In the genomic region with DNA sequence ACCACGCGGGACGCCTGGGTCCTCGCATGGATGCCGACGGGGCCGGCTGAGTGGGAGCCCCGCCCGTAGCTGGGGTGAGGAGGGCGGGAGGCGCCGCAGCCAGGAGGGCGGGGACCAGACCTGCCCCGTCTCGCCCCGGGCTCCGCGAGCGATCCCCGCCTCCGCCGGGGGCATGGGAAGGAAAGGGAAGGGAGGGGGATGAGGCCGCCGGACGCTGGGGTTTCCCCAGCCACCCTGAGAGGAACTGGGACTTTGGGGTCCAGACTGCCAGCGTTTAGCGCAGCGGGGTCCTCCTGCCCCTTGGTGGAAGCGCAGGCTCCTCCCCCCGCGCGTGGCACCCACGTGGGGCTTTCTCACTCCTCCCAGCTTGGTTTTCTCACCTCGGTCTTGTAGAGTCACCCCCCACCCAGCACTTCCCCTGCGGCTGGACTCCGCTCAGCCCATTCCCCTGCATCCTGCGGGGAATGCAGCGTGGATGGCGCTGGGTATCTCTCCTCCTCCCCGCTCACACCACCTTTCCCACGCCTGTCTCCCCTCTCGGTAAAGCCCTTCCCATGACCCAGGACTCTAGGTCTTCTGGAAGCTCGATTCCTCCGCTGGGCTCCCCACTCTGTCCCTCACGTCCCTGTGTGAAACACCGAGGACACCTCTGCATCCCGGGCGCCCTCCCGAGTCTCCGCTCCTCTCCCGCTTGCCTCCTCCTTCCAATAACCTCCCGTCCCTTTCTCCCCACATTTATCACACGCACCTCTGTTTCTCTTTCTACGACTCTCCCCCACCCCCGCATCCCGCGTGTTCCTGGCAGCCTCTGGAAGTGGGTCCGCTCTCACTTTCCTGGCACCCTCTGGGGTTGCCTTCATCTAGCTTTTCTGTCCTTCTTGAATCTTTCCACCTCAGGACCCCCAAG, we compare ENCODE assay signal across 8 cellular contexts. TPM values are rescaled to one million over a fixed set of nuclear protein-coding genes. Genes with fewer than 3 reads are reported as not detected.
DNase-seq lines count a peak whose midpoint lies in the region; ATAC-seq, FAIRE-seq and TF ChIP-seq lines count a peak whose summit lies in the region.

No MANE protein-coding gene starts in this region.

- no peak for TF ChIP-seq EP300 in GM12878 (IDR thresholded peaks at IDR 0.05; ENCODE audit: borderline replicate concordance in 1 of 2, control insufficient read depth in 1 of 2, low read depth in 2 of 2, low read length in 2 of 2)

- peak; percentile 76 for ATAC-seq in GM12878

- BruUV-seq in GM12878 (replicated peaks; lab: Mats Ljungman, UMichigan): TSS peak; percentile 70

- intact Hi-C loops in GM12878 (cut with micrococcal nuclease; ENCODE audit: unreplicated experiment): loop anchor here (1.0 to 5.0 kb wide), 6 partner anchors 25 to 186 kb away; a partner anchor contains a TSS

- peaks cover 57% of the 10 kb centered on the region for H3K79me2 ChIP-seq in GM12878 (ENCODE audit: control insufficient read depth, insufficient read depth, low read length)

- H3K27ac ChIP-seq in AG04450 (ENCODE audit: low read depth, low read length): peak overlapping the region; percentile 21
- H3K27ac ChIP-seq in GM12878 (ENCODE audit: control insufficient read depth, insufficient read depth): peak overlapping the region; percentile 84

- 0 out of 2 replicates have a peak, but pooled peaks cover 2% of the 10 kb centered on the region for H4K20me1 ChIP-seq in GM12878 (ENCODE audit: control insufficient read depth, insufficient read depth)

- in situ Hi-C loops in GM18951 (cut with MboI; ENCODE audit: low sequenced_read_pairs, unreplicated experiment) (no loop called here), GM12878 (cut with MboI) (no loop called here)

- H3K4me3 ChIP-seq in AG04450 (ENCODE audit: low read depth, low read length) (peak overlapping the region; percentile 91), GM12878 (peak overlapping the region; percentile 89)

- SMC1A ChIA-PET in GM12878 (lab: Charles Lee; ENCODE audit: uncharacterized antibody, unreplicated experiment): interaction anchor here (0.7 to 3.1 kb wide), 10 partner anchors 9 to 88 kb away, joined by 3 to 14 read pairs (median 4); a partner anchor contains a TSS

- H3K27me3 ChIP-seq in AG04450 (ENCODE audit: control insufficient read depth, insufficient read depth, low read length) (no peaks in the 10 kb centered on the region), GM12878 (replicated peaks in 1 of 2; ENCODE audit: control insufficient read depth in 2 of 2, insufficient read depth in 2 of 2, low read length in 1 of 2) (no peaks in the 10 kb centered on the region)

- no peak for TF ChIP-seq RAD21 in GM12878 (IDR thresholded peaks at IDR 0.05; ENCODE audit: insufficient read depth, low read depth, low read length)

- H2AFZ ChIP-seq in GM12878 (ENCODE audit: control insufficient read depth, low read depth, low read length): no peak overlapping the region

- peaks cover 3 to 4% of the 10 kb centered on the region in 2 experiments; a peak in 3 of 4 replicates for H3K36me3 ChIP-seq in GM12878 (ENCODE audit: control insufficient read depth in 2 of 2, insufficient read depth in 2 of 2, low read length in 1 of 2)

- no peak for TF ChIP-seq CTCF in AG04450 (IDR thresholded peaks at IDR 0.05; ENCODE audit: low read depth, low read length)
- no peak for TF ChIP-seq CTCF in GM12878 (IDR thresholded peaks at IDR 0.05 in 2 of 3, conservative IDR thresholded peaks at IDR 0.05 in 1 of 3; ENCODE audit: control insufficient read depth in 2 of 3, extremely low read depth in 1 of 3, insufficient read depth in 1 of 3, low read depth in 3 of 3, low read length in 3 of 3)

- peak overlapping the region; percentile 87 for H3K9ac ChIP-seq in GM12878 (ENCODE audit: control insufficient read depth, insufficient read depth, low read length)

- POLR2A ChIA-PET in AG04450 (lab: Yijun Ruan, JAX) (interaction anchor here (0.6 to 3.0 kb wide), 7 partner anchors 14 to 53 kb away, joined by 3 to 43 read pairs (median 4); a partner anchor contains a TSS), GM12878 (lab: Charles Lee) (interaction anchor here (0.6 to 3.2 kb wide), 20 partner anchors 10 to 774 kb away, joined by 3 to 46 read pairs (median 4); a partner anchor contains a TSS)

- CTCF ChIA-PET in AG04450 (lab: Charles Lee): interaction anchor here (0.5 to 2.8 kb wide), 7 partner anchors 9 to 61 kb away, joined by 3 to 16 read pairs (median 4); a partner anchor contains a TSS
- CTCF ChIA-PET in GM12878 (lab: Yijun Ruan, JAX): interaction anchor here (0.7 to 6.4 kb wide), 14 partner anchors 13 to 574 kb away, joined by 3 to 91 read pairs (median 4); a partner anchor contains a TSS

- TF ChIP-seq POLR2A in GM18951 (IDR thresholded peaks at IDR 0.05; ENCODE audit: extremely low read depth, insufficient read depth, insufficient read length) (peak; percentile 74), GM12878 (IDR thresholded peaks at IDR 0.05; ENCODE audit: low read depth, low read length) (peak; percentile 69)

- RAD21 ChIA-PET in GM12878 (lab: Charles Lee; ENCODE audit: unreplicated experiment): interaction anchor here (0.7 to 3.4 kb wide), 15 partner anchors 13 to 147 kb away, joined by 3 to 41 read pairs (median 5); a partner anchor contains a TSS

- H3K9me3 ChIP-seq in AG04450 (ENCODE audit: control insufficient read depth, insufficient read depth, low read length): no peaks in the 10 kb centered on the region; the same call in 1 of the 2 replicates
- H3K9me3 ChIP-seq in GM12878 (replicated peaks; ENCODE audit: control insufficient read depth, insufficient read depth, low read length): no peaks in the 10 kb centered on the region

- peak; percentile 52 for FAIRE-seq in GM12878 (lab: Jason Lieb, UNC)

- H3K4me2 ChIP-seq in GM12878 (ENCODE audit: control insufficient read depth, insufficient read depth): peak overlapping the region; percentile 78

- DNase-seq in AG04450 (ENCODE audit: low read depth, low spot score): no peak
- peak; percentile 39 for DNase-seq in HPDE6-E6E7 (ENCODE audit: extremely low spot score)
- DNase-seq in UCSD-AML1 (lab: John Stamatoyannopoulos, UW; ENCODE audit: unreplicated experiment): peak; percentile 93
- no peak for DNase-seq in GM12878 (ENCODE audit: low read depth, low spot score)
- DNase-seq in iris pigment epithelial cell (ENCODE audit: low read depth): peak; percentile 65
- DNase-seq in stimulated activated CD4-positive, alpha-beta T cell treated with anti-CD3 and anti-CD28 coated beads, Interleukin-15, amount 100 ng/mL, for 24 hours: peak; percentile 89
- DNase-seq in NCI-H1694 (lab: John Stamatoyannopoulos, UW): no peak

- WGBS in GM12878 (ENCODE audit: insufficient coverage, insufficient replicate concordance, low lambda C conversion rate, missing lambda C conversion rate): under 1% methylated on average over 46 of the region's 58 CpGs

- peaks cover 16% of the 10 kb centered on the region for H3K4me1 ChIP-seq in GM12878 (ENCODE audit: control insufficient read depth, insufficient read depth, low read length)

RNA-seq across cellular contexts. Expression of a gene that starts 2.1 kb away (rescaled TPM):
- polyA plus RNA-seq in AG04450 (2011; rRNA removed) (4.9 and 11.2 TPM in 2 replicates), GM12878 (2011; rRNA removed) (3.6 and 5.9 TPM in 2 replicates), GM12878 (2014; fragmentation: Illumina TruSeq; extraction: Trizol) (10.0 and 24.3 TPM in 2 replicates), GM12878 (2014; fragmentation: Nextera tagmentation; extraction: Ambion mirVana) (under 1 TPM; 0.23 to 0.37 TPM), GM12878 (2014; rRNA removed) (33.3 and 48.2 TPM in 2 replicates), GM12878 (2016; fragmentation: Nextera tagmentation; extraction: Ambion mirVana) (1 to 10 TPM; 7.1 to 7.5 TPM)
- 22.8 and 28.9 TPM in 2 replicates for polyA minus RNA-seq in AG04450 (2011; rRNA and poly(A)+ RNA removed)
- total RNA-seq in GM12878 (2013; cell fraction: nucleolus; rRNA removed): 51.1 and 51.2 TPM in 2 replicates
- total RNA-seq in GM12878 (2014; rRNA removed) (10.4 and 14.5 TPM in 2 replicates), GM12878 (2014; rRNA removed; fragmentation: Illumina TruSeq; extraction: Trizol) (14.2 and 14.4 TPM in 2 replicates), GM12878 (2021) (117 and 120 TPM in 2 replicates)
- polyA plus RNA-seq in GM12878 (2011; ENCODE audit: low read depth): 36.8 TPM
- polyA plus RNA-seq in GM12878 (2011; cell fraction: cytosol; rRNA removed): 17.2 and 17.9 TPM in 2 replicates
- polyA plus RNA-seq in GM12878 (2011; cell fraction: nucleus; rRNA removed): 29.4 and 38.3 TPM in 2 replicates
- 75.0 and 80.1 TPM in 2 replicates for polyA plus RNA-seq in GM12878 (2012)
- 13.9 and 21.5 TPM in 2 replicates for polyA minus RNA-seq in GM12878 (2011; rRNA and poly(A)+ RNA removed)
- polyA minus RNA-seq in GM12878 (2011; cell fraction: cytosol; rRNA and poly(A)+ RNA removed): 36.7 and 56.1 TPM in 2 replicates
- polyA minus RNA-seq in GM12878 (2011; cell fraction: nucleus; rRNA and poly(A)+ RNA removed): 11.5 and 21.3 TPM in 2 replicates

RNA-seq across cellular contexts. Expression of a gene that starts 12.4 kb away (rescaled TPM):
- polyA plus RNA-seq in AG04450 (2011; rRNA removed) (3.9 and 5.1 TPM in 2 replicates), GM12878 (2011; rRNA removed) (3.7 and 8.3 TPM in 2 replicates), GM12878 (2014; fragmentation: Illumina TruSeq; extraction: Trizol) (0.25 and 2.4 TPM in 2 replicates), GM12878 (2014; fragmentation: Nextera tagmentation; extraction: Ambion mirVana) (1 to 10 TPM; 2.5 to 5.0 TPM), GM12878 (2014; rRNA removed) (5.5 and 6.3 TPM in 2 replicates), GM12878 (2016; fragmentation: Nextera tagmentation; extraction: Ambion mirVana) (10 to 100 TPM; 10.8 to 12.4 TPM)
- polyA minus RNA-seq in AG04450 (2011; rRNA and poly(A)+ RNA removed): 1.3 and 1.7 TPM in 2 replicates
- 1.0 and 1.8 TPM in 2 replicates for total RNA-seq in GM12878 (2013; cell fraction: nucleolus; rRNA removed)
- total RNA-seq in GM12878 (2014; rRNA removed) (4.6 and 6.0 TPM in 2 replicates), GM12878 (2014; rRNA removed; fragmentation: Illumina TruSeq; extraction: Trizol) (2.3 and 3.3 TPM in 2 replicates), GM12878 (2021) (5.0 and 5.5 TPM in 2 replicates)
- polyA plus RNA-seq in GM12878 (2011; ENCODE audit: low read depth): 4.6 TPM
- 10.3 and 13.3 TPM in 2 replicates for polyA plus RNA-seq in GM12878 (2011; cell fraction: cytosol; rRNA removed)
- polyA plus RNA-seq in GM12878 (2011; cell fraction: nucleus; rRNA removed): 8.9 and 9.8 TPM in 2 replicates
- polyA plus RNA-seq in GM12878 (2012): 5.4 and 8.6 TPM in 2 replicates
- 3.1 and 4.7 TPM in 2 replicates for polyA minus RNA-seq in GM12878 (2011; rRNA and poly(A)+ RNA removed)
- 1.9 and 3.6 TPM in 2 replicates for polyA minus RNA-seq in GM12878 (2011; cell fraction: cytosol; rRNA and poly(A)+ RNA removed)
- 1.9 and 2.4 TPM in 2 replicates for polyA minus RNA-seq in GM12878 (2011; cell fraction: nucleus; rRNA and poly(A)+ RNA removed)

RNA-seq across cellular contexts. Expression of a gene that starts 24.7 kb away (rescaled TPM):
- 5.2 and 6.3 TPM in 2 replicates for polyA plus RNA-seq in AG04450 (2011; rRNA removed)
- polyA minus RNA-seq in AG04450 (2011; rRNA and poly(A)+ RNA removed): 8.4 and 17.7 TPM in 2 replicates
- total RNA-seq in GM12878 (2013; cell fraction: nucleolus; rRNA removed): 9.0 and 12.0 TPM in 2 replicates
- 3.2 and 4.4 TPM in 2 replicates for total RNA-seq in GM12878 (2014; rRNA removed)
- total RNA-seq in GM12878 (2014; rRNA removed; fragmentation: Illumina TruSeq; extraction: Trizol): 2.1 and 3.0 TPM in 2 replicates
- 1.8 and 3.1 TPM in 2 replicates for total RNA-seq in GM12878 (2021)
- 3.1 TPM for polyA plus RNA-seq in GM12878 (2011; ENCODE audit: low read depth)
- polyA plus RNA-seq in GM12878 (2011; rRNA removed): 1.6 and 2.9 TPM in 2 replicates
- polyA plus RNA-seq in GM12878 (2011; cell fraction: cytosol; rRNA removed): 4.0 and 5.1 TPM in 2 replicates
- 14.4 and 16.6 TPM in 2 replicates for polyA plus RNA-seq in GM12878 (2011; cell fraction: nucleus; rRNA removed)
- polyA plus RNA-seq in GM12878 (2012): 7.3 and 7.5 TPM in 2 replicates
- polyA plus RNA-seq in GM12878 (2014; fragmentation: Illumina TruSeq; extraction: Trizol): 1.6 and 2.5 TPM in 2 replicates
- 1 to 10 TPM; 1.6 to 2.1 TPM for polyA plus RNA-seq in GM12878 (2014; fragmentation: Nextera tagmentation; extraction: Ambion mirVana)
- polyA plus RNA-seq in GM12878 (2014; rRNA removed): 5.2 and 5.5 TPM in 2 replicates
- polyA plus RNA-seq in GM12878 (2016; fragmentation: Nextera tagmentation; extraction: Ambion mirVana): 1 to 10 TPM; 1.5 to 1.9 TPM
- 5.2 and 5.3 TPM in 2 replicates for polyA minus RNA-seq in GM12878 (2011; rRNA and poly(A)+ RNA removed)
- polyA minus RNA-seq in GM12878 (2011; cell fraction: cytosol; rRNA and poly(A)+ RNA removed): 2.3 and 3.4 TPM in 2 replicates
- 4.7 and 7.5 TPM in 2 replicates for polyA minus RNA-seq in GM12878 (2011; cell fraction: nucleus; rRNA and poly(A)+ RNA removed)

RNA-seq across cellular contexts. Expression of a gene that starts 41.6 kb away (rescaled TPM):
- polyA plus RNA-seq in AG04450 (2011; rRNA removed) (8.5 and 9.3 TPM in 2 replicates), GM12878 (2011; rRNA removed) (4.3 and 9.2 TPM in 2 replicates), GM12878 (2014; fragmentation: Illumina TruSeq; extraction: Trizol) (11.0 and 19.4 TPM in 2 replicates), GM12878 (2014; fragmentation: Nextera tagmentation; extraction: Ambion mirVana) (1 to 10 TPM; 1.8 to 2.4 TPM), GM12878 (2014; rRNA removed) (24.4 and 28.1 TPM in 2 replicates), GM12878 (2016; fragmentation: Nextera tagmentation; extraction: Ambion mirVana) (10 to 100 TPM; 27.3 to 29.5 TPM)
- 14.0 and 15.8 TPM in 2 replicates for polyA minus RNA-seq in AG04450 (2011; rRNA and poly(A)+ RNA removed)
- 17.5 and 19.3 TPM in 2 replicates for total RNA-seq in GM12878 (2013; cell fraction: nucleolus; rRNA removed)
- total RNA-seq in GM12878 (2014; rRNA removed) (14.4 and 18.3 TPM in 2 replicates), GM12878 (2014; rRNA removed; fragmentation: Illumina TruSeq; extraction: Trizol) (7.0 and 8.8 TPM in 2 replicates), GM12878 (2021) (32.9 and 34.1 TPM in 2 replicates)
- 8.9 TPM for polyA plus RNA-seq in GM12878 (2011; ENCODE audit: low read depth)
- polyA plus RNA-seq in GM12878 (2011; cell fraction: cytosol; rRNA removed): 11.4 and 12.1 TPM in 2 replicates
- polyA plus RNA-seq in GM12878 (2011; cell fraction: nucleus; rRNA removed): 9.0 and 12.7 TPM in 2 replicates
- polyA plus RNA-seq in GM12878 (2012): 17.3 and 22.2 TPM in 2 replicates
- 6.9 and 14.5 TPM in 2 replicates for polyA minus RNA-seq in GM12878 (2011; rRNA and poly(A)+ RNA removed)
- 6.1 and 8.8 TPM in 2 replicates for polyA minus RNA-seq in GM12878 (2011; cell fraction: cytosol; rRNA and poly(A)+ RNA removed)
- 5.0 and 12.9 TPM in 2 replicates for polyA minus RNA-seq in GM12878 (2011; cell fraction: nucleus; rRNA and poly(A)+ RNA removed)

RNA-seq across cellular contexts. Expression of a gene that starts 45.6 kb away (rescaled TPM):
- polyA plus RNA-seq in AG04450 (2011; rRNA removed) (7.8 and 11.7 TPM in 2 replicates), GM12878 (2011; rRNA removed) (26.0 and 61.0 TPM in 2 replicates), GM12878 (2014; fragmentation: Illumina TruSeq; extraction: Trizol) (2.5 and 15.8 TPM in 2 replicates), GM12878 (2014; fragmentation: Nextera tagmentation; extraction: Ambion mirVana) (10 to 100 TPM; 20.6 to 25.3 TPM), GM12878 (2014; rRNA removed) (74.2 and 88.9 TPM in 2 replicates), GM12878 (2016; fragmentation: Nextera tagmentation; extraction: Ambion mirVana) (100 to 1,000 TPM; 116 to 123 TPM)
- polyA minus RNA-seq in AG04450 (2011; rRNA and poly(A)+ RNA removed): 2.3 and 3.8 TPM in 2 replicates
- 18.8 and 27.0 TPM in 2 replicates for total RNA-seq in GM12878 (2013; cell fraction: nucleolus; rRNA removed)
- total RNA-seq in GM12878 (2014; rRNA removed) (38.8 and 44.3 TPM in 2 replicates), GM12878 (2014; rRNA removed; fragmentation: Illumina TruSeq; extraction: Trizol) (28.1 and 30.7 TPM in 2 replicates), GM12878 (2021) (57.8 and 62.7 TPM in 2 replicates)
- 21.5 TPM for polyA plus RNA-seq in GM12878 (2011; ENCODE audit: low read depth)
- polyA plus RNA-seq in GM12878 (2011; cell fraction: cytosol; rRNA removed): 87.8 and 129 TPM in 2 replicates
- 70.8 and 78.6 TPM in 2 replicates for polyA plus RNA-seq in GM12878 (2011; cell fraction: nucleus; rRNA removed)
- 48.6 and 84.3 TPM in 2 replicates for polyA plus RNA-seq in GM12878 (2012)
- 14.6 and 32.7 TPM in 2 replicates for polyA minus RNA-seq in GM12878 (2011; rRNA and poly(A)+ RNA removed)
- 13.9 and 16.2 TPM in 2 replicates for polyA minus RNA-seq in GM12878 (2011; cell fraction: cytosol; rRNA and poly(A)+ RNA removed)
- 14.7 and 20.0 TPM in 2 replicates for polyA minus RNA-seq in GM12878 (2011; cell fraction: nucleus; rRNA and poly(A)+ RNA removed)

Comparison
In these comparisons a context has a peak if more than half of its experiments do, and no peak if none do; other contexts are left out.
1. DNase-seq: peak in HPDE6-E6E7 (single experiment), UCSD-AML1 (single experiment), iris pigment epithelial cell (single experiment) and stimulated activated CD4-positive, alpha-beta T cell treated with anti-CD3 and anti-CD28 coated beads, Interleukin-15, amount 100 ng/mL, for 24 hours (single experiment); none in AG04450 (single experiment), GM12878 (single experiment) and NCI-H1694 (single experiment).